ENCODE assay signal across 16 cellular contexts in the genomic region with DNA sequence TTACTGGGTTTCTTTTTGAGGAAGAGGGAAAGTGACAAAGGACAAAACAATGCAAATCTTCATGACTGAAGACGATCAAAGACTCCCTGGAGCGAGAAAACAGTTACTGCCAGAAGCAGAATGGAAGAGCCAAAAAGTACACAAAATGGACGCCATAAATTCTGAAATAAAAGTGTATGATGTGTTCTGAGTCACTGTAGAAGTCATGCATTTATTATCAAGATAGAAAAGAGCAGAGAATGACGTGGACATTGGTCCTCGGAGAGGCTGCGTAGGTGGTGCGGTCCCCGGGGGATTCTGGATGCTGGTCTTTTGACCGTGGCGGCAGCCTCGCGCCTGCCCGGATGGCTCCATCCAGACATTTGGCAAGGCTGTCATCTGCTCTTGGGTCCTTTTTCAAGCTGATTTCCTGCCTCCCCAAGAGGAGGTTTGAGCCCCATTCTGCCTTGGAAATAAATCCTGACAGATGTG. TPM values are rescaled to one million over a fixed set of nuclear protein-coding genes. Genes with fewer than 3 reads are reported as not detected.
DNase-seq lines count a peak whose midpoint lies in the region; ATAC-seq and TF ChIP-seq lines count a peak whose summit lies in the region.
"Had no signal": no experiment of that assay in that cellular context is flagged by ENCODE, and none has a peak within 500 bp of the region (broad histone marks: within the 10 kb centered on the region; RNA-seq: fewer than 3 reads in every experiment).

No MANE protein-coding gene starts in this region.

- peak; percentile 3 for DNase-seq in A172 (ENCODE audit: low spot score)
- peak; percentile 61 for DNase-seq in GM03348 (ENCODE audit: low spot score)
- DNase-seq in cardiac fibroblast (ENCODE audit: low read depth in 2 of 2), result peak; percentile 61 to 71
- DNase-seq in NCI-H1436 treated with DMSO at 0.1 percent for 48 hours (lab: John Stamatoyannopoulos, UW), result no peak
- no peak for DNase-seq in ecto neural progenitor cell (ENCODE audit: low spot score)
- DNase-seq in stimulated activated effector memory CD8-positive, alpha-beta T cell treated with anti-CD3 and anti-CD28 coated beads, Interleukin-12 subunit alpha, Interleukin-12 subunit beta, amount 100 ng/mL, for 72 hours (ENCODE audit: low spot score in 2 of 2), result no peak
- DNase-seq: activated CD4-positive, CD25-positive, alpha-beta regulatory T cell treated with anti-CD3 and anti-CD28 coated beads, Interleukin-2, amount 50 U/mL, for 72 hours; CD4-positive, alpha-beta T cell; colonic mucosa; lower lobe of right lung; NCI-H510A treated with DMSO at 0.1 percent for 48 hours had no signal

- ATAC-seq in HG02623 (IDR thresholded peaks at IDR 0.05; ENCODE audit: unreplicated experiment), result no peak
- ATAC-seq in stimulated activated effector memory CD8-positive, alpha-beta T cell treated with anti-CD3 and anti-CD28 coated beads, Interleukin-12 subunit alpha, Interleukin-12 subunit beta, amount 100 ng/mL, for 72 hours, result no peak
- ATAC-seq: activated naive CD4-positive, alpha-beta T cell treated with anti-CD3 and anti-CD28 coated beads, Interleukin-2, amount 50 U/mL, for 72 hours; lower lobe of right lung had no signal

- no peak overlapping the region for H3K4me3 ChIP-seq in cardiac fibroblast (replicated peaks in 1 of 2; ENCODE audit: low read depth in 2 of 2, low read length in 2 of 2)
- H3K4me3 ChIP-seq: ascending aorta, colonic mucosa, hepatocyte, lower lobe of right lung had no signal

- peaks cover 65% of the 10 kb centered on the region for H3K4me1 Mint-ChIP-seq in nephron
- no peaks in the 10 kb centered on the region for H3K4me1 Mint-ChIP-seq in stimulated activated effector memory CD8-positive, alpha-beta T cell treated with anti-CD3 and anti-CD28 coated beads, Interleukin-12 subunit alpha, Interleukin-12 subunit beta, amount 100 ng/mL, for 72 hours

- no peak for TF ChIP-seq CTCF in cardiac fibroblast (IDR thresholded peaks at IDR 0.05; ENCODE audit: low read depth, low read length)
- no peak for TF ChIP-seq CTCF in nephron (IDR thresholded peaks at IDR 0.05; ENCODE audit: unreplicated experiment in 3 of 3)

- peak overlapping the region in 2 of 3 experiments; percentile 16 to 66 for H3K27ac Mint-ChIP-seq in nephron
- no peak overlapping the region for H3K27ac Mint-ChIP-seq in stimulated activated effector memory CD8-positive, alpha-beta T cell treated with anti-CD3 and anti-CD28 coated beads, Interleukin-12 subunit alpha, Interleukin-12 subunit beta, amount 100 ng/mL, for 72 hours
- H3K27ac Mint-ChIP-seq: activated naive CD4-positive, alpha-beta T cell treated with anti-CD3 and anti-CD28 coated beads, Interleukin-2, amount 50 U/mL, for 72 hours; CD4-positive, alpha-beta T cell had no signal

- H3K27me3 Mint-ChIP-seq in nephron (ENCODE audit: low read depth), result peaks cover 37% of the 10 kb centered on the region

- no peaks in the 10 kb centered on the region for H3K9me3 Mint-ChIP-seq in nephron
- H3K9me3 Mint-ChIP-seq in stimulated activated effector memory CD8-positive, alpha-beta T cell treated with anti-CD3 and anti-CD28 coated beads, Interleukin-12 subunit alpha, Interleukin-12 subunit beta, amount 100 ng/mL, for 72 hours, result no peaks in the 10 kb centered on the region
- H3K9me3 Mint-ChIP-seq: activated naive CD4-positive, alpha-beta T cell treated with anti-CD3 and anti-CD28 coated beads, Interleukin-2, amount 50 U/mL, for 72 hours; CD4-positive, alpha-beta T cell had no signal

- peaks cover 6% of the 10 kb centered on the region for H3K36me3 Mint-ChIP-seq in nephron (ENCODE audit: low read depth)
- H3K36me3 Mint-ChIP-seq in stimulated activated effector memory CD8-positive, alpha-beta T cell treated with anti-CD3 and anti-CD28 coated beads, Interleukin-12 subunit alpha, Interleukin-12 subunit beta, amount 100 ng/mL, for 72 hours, result no peaks in the 10 kb centered on the region
- H3K36me3 Mint-ChIP-seq: activated naive CD4-positive, alpha-beta T cell treated with anti-CD3 and anti-CD28 coated beads, Interleukin-2, amount 50 U/mL, for 72 hours had no signal

- H3K4me3 Mint-ChIP-seq in nephron, result no peak overlapping the region
- no peak overlapping the region for H3K4me3 Mint-ChIP-seq in stimulated activated effector memory CD8-positive, alpha-beta T cell treated with anti-CD3 and anti-CD28 coated beads, Interleukin-12 subunit alpha, Interleukin-12 subunit beta, amount 100 ng/mL, for 72 hours
- H3K4me3 Mint-ChIP-seq: CD4-positive, alpha-beta T cell had no signal

RNA-seq across cellular contexts. Expression of gene C14orf132, which starts 52.8 kb away (rescaled TPM):
- 7.6 and 9.5 TPM in 2 replicates for total RNA-seq in A172 (2014; rRNA removed; shearing (Covaris generic))

Comparison
In these comparisons a context has a peak if more than half of its experiments do, and no peak if none do; other contexts are left out.
1. DNase-seq: peak in A172 (single experiment), GM03348 (single experiment) and cardiac fibroblast (2 of 2); none in NCI-H1436 treated with DMSO at 0.1 percent for 48 hours (single experiment), ecto neural progenitor cell (single experiment) and stimulated activated effector memory CD8-positive, alpha-beta T cell treated with anti-CD3 and anti-CD28 coated beads, Interleukin-12 subunit alpha, Interleukin-12 subunit beta, amount 100 ng/mL, for 72 hours (0 of 2).